1 cellular context compared by ENCODE assay signal in genomic region chr19:2254052-2254872, GRCh38.
TF ChIP-seq lines count a peak whose summit lies in the region.

No MANE protein-coding gene starts in this region.

TF ChIP-seq in endothelial cell of umbilical vein, 7 proteins besides CTCF, POLR2A, EP300 and RAD21:
- TF ChIP-seq MAX (IDR thresholded peaks at IDR 0.05; ENCODE audit: insufficient read depth, insufficient read length) (no peak), POLR2AphosphoS5 (IDR thresholded peaks at IDR 0.05; ENCODE audit: insufficient read depth, low read depth, low read length) (no peak), JUN (IDR thresholded peaks at IDR 0.05; ENCODE audit: borderline replicate concordance, insufficient read depth, insufficient read length, low read depth) (no peak), FOS (IDR thresholded peaks at IDR 0.05; ENCODE audit: borderline replicate concordance, insufficient read depth, low read length) (no peak), GATA2 (IDR thresholded peaks at IDR 0.05; ENCODE audit: insufficient read depth, insufficient read length, low read depth, low read length) (no peak), EZH2 (IDR thresholded peaks at IDR 0.05; ENCODE audit: borderline replicate concordance, low read depth, low read length, severe bottlenecking) (no peak), MYC (IDR thresholded peaks at IDR 0.05; ENCODE audit: low read depth, low read length) (no peak)
